9 cellular contexts compared by ENCODE assay signal in the genomic region with DNA sequence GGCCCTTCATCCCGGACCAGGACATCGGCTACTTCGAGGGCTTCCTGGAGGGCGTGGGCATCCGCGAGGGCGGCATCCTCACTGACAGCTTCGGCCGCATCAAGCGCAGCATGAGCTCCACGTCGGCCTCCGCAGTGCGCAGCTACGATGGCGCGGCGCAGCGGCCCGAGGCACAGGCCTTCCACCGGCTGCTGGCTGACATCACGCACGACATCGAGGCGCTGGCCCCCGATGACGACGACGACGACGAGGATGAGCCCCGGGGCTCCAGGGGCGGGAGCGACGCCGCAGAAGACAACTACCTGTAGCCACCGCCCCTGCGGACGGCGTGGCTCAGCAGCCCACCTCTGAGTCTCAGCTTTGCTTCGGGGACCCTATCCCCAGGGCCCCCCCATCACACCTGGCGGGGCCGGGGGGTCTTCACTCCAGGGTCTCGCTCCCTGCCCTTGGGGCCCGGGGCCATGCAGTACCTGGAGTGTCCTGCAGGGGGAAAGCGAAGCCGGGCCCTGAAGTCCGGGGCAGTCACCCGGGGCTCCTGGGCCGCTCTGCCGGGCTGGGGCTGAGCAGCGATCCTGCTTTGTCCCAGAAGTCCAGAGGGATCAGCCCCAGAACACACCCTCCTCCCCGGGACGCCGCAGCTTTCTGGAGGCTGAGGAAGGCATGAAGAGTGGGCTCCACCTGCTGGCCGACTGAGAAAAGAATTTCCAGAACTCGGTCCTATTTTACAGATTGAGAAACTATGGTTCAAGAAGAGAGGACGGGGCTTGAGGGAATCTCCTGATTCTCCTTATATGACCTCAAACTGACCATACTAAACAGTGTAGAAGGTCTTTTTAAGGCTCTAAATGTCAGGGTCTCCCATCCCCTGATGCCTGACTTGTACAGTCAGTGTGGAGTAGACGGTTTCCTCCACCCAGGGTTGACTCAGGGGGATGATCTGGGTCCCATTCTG. TPM values are rescaled to one million over a fixed set of nuclear protein-coding genes. Genes with fewer than 3 reads are reported as not detected.
DNase-seq lines count a peak whose midpoint lies in the region; ATAC-seq and TF ChIP-seq lines count a peak whose summit lies in the region.
"Had no signal": no experiment of that assay in that cellular context is flagged by ENCODE, and none has a peak within 500 bp of the region (broad histone marks: within the 10 kb centered on the region; RNA-seq: fewer than 3 reads in every experiment).

No MANE protein-coding gene starts in this region.

- no peak overlapping the region for H2BK15ac ChIP-seq in IMR-90 (ENCODE audit: low read depth, low read length)

- no peaks in the 10 kb centered on the region for H3K9me3 Mint-ChIP-seq in Calu3 (ENCODE audit: low read depth, unreplicated experiment)
- H3K9me3 Mint-ChIP-seq in stimulated activated memory B cell treated with anti-CD40 and anti-IgM and Interleukin-4, amounts not matched to agents 10 μg/mL and 1 μg/mL and 100 μg/mL, for 72 hours = no peaks in the 10 kb centered on the region

- CTCF ChIA-PET in Calu3 (lab: Charles Lee) (interaction anchor here (0.7 to 3.9 kb wide), 12 partner anchors 10 to 209 kb away, joined by 3 to 21 read pairs (median 5); partner anchors contain the start of gene PDRG1), IMR-90 (lab: Yijun Ruan, JAX) (interaction anchor here (0.5 to 2.4 kb wide), 12 partner anchors 9 to 209 kb away, joined by 3 to 6 read pairs (median 3); no protein-coding TSS in a partner anchor)

- dilution Hi-C loops in IMR-90 (cut with HindIII; ENCODE audit: low sequenced_read_pairs, unreplicated experiment) = no loop called here

- H3K4me2 ChIP-seq in IMR-90 (ENCODE audit: low read depth, low read length) = peak overlapping the region; percentile 23; the same call in 1 of the 2 replicates
- peak overlapping the region; percentile 53; the same call in 1 of the 2 replicates for H3K4me2 ChIP-seq in OCI-LY1 (ENCODE audit: low read length)

- POLR2A ChIA-PET in IMR-90 (lab: Charles Lee; ENCODE audit: unreplicated experiment) = interaction anchor here (0.5 kb wide), 1 partner anchor 116 kb away, joined by 9 read pairs; no protein-coding TSS in a partner anchor

- peak overlapping the region; percentile 44 for H2AK9ac ChIP-seq in IMR-90 (replicated peaks; ENCODE audit: low read depth, low read length, poor library complexity)

- H4K20me1 ChIP-seq in IMR-90 (ENCODE audit: insufficient read depth, low read length) (no peaks in the 10 kb centered on the region; the same call in 1 of the 2 replicates), OCI-LY1 (ENCODE audit: insufficient read depth, low read length) (no peaks in the 10 kb centered on the region)

- peaks cover 75% of the 10 kb centered on the region for H3K27me3 ChIP-seq in IMR-90 (ENCODE audit: control insufficient read depth, insufficient read depth, low read length)
- H3K27me3 ChIP-seq in OCI-LY1 (ENCODE audit: insufficient read depth, low read length) = peaks cover 6% of the 10 kb centered on the region

- H3K36me3 Mint-ChIP-seq in Calu3 (ENCODE audit: insufficient read depth, unreplicated experiment) = peaks cover 4% of the 10 kb centered on the region
- no peaks in the 10 kb centered on the region for H3K36me3 Mint-ChIP-seq in stimulated activated memory B cell treated with anti-CD40 and anti-IgM and Interleukin-4, amounts not matched to agents 10 μg/mL and 1 μg/mL and 100 μg/mL, for 72 hours

- H3K18ac ChIP-seq in IMR-90 (ENCODE audit: low read depth, low read length) = no peak overlapping the region

- no peaks in the 10 kb centered on the region for H3K4me1 ChIP-seq in IMR-90 (ENCODE audit: control insufficient read depth, insufficient read depth, low read length)
- H3K4me1 ChIP-seq in OCI-LY1 (ENCODE audit: insufficient read depth, low read length, severe bottlenecking) = no peaks in the 10 kb centered on the region

- peak; percentile 90 for DNase-seq in Calu3
- peak; percentile 73 for DNase-seq in IMR-90
- DNase-seq in activated CD8-positive, alpha-beta memory T cell treated with anti-CD3 and anti-CD28 coated beads, Interleukin-2, amount 50 U/mL, for 48 hours = peak; percentile 88
- peak; percentile 22 for DNase-seq in epithelial cell of prostate (ENCODE audit: low read depth, low spot score)
- DNase-seq in mucosa of gallbladder (ENCODE audit: low spot score) = peak; percentile 68

- H3K79me2 ChIP-seq in OCI-LY1 (ENCODE audit: insufficient read depth, low read length) = no peaks in the 10 kb centered on the region

- peak; percentile 71 for TF ChIP-seq RAD21 in IMR-90 (IDR thresholded peaks at IDR 0.05; ENCODE audit: low read length)

- no peak overlapping the region for H3K23ac ChIP-seq in IMR-90 (ENCODE audit: low read depth, low read length)

- H3K4me3 Mint-ChIP-seq in Calu3 (ENCODE audit: low read depth, unreplicated experiment) = no peak overlapping the region
- H3K4me3 Mint-ChIP-seq in stimulated activated memory B cell treated with anti-CD40 and anti-IgM and Interleukin-4, amounts not matched to agents 10 μg/mL and 1 μg/mL and 100 μg/mL, for 72 hours = peak overlapping the region; percentile 61

- no peak overlapping the region for H4K91ac ChIP-seq in IMR-90 (ENCODE audit: insufficient read depth, low read depth, low read length)

- H3F3A ChIP-seq in OCI-LY1 (ENCODE audit: insufficient read depth, low read length) = no peaks in the 10 kb centered on the region

- no peak overlapping the region for H2BK120ac ChIP-seq in IMR-90 (ENCODE audit: low read depth, low read length)

- peaks cover 13% of the 10 kb centered on the region for H3K4me1 Mint-ChIP-seq in Calu3 (ENCODE audit: low read depth, unreplicated experiment)
- peaks cover 27% of the 10 kb centered on the region for H3K4me1 Mint-ChIP-seq in stimulated activated memory B cell treated with anti-CD40 and anti-IgM and Interleukin-4, amounts not matched to agents 10 μg/mL and 1 μg/mL and 100 μg/mL, for 72 hours

- H3K9me1 ChIP-seq in IMR-90 (ENCODE audit: insufficient read depth, low read length) = no peaks in the 10 kb centered on the region

- H3K56ac ChIP-seq in IMR-90 (ENCODE audit: extremely low read depth, insufficient read depth, low read length) = no peak overlapping the region

- ATAC-seq in IMR-90 (ENCODE audit: low read depth) (peak; percentile 98), HG02970 (IDR thresholded peaks at IDR 0.05; ENCODE audit: low FRiP score, unreplicated experiment) (no peak)
- ATAC-seq in stimulated activated memory B cell treated with anti-CD40 and anti-IgM and Interleukin-4, amounts not matched to agents 10 μg/mL and 1 μg/mL and 100 μg/mL, for 72 hours = peak; percentile 69

- H4K5ac ChIP-seq in IMR-90 (ENCODE audit: low read depth, low read length) = no peak overlapping the region

- H3K14ac ChIP-seq in IMR-90 (replicated peaks; ENCODE audit: low read depth, low read length) = no peak overlapping the region

- H2AFZ ChIP-seq in IMR-90 (replicated peaks; ENCODE audit: low read length, poor library complexity) (peak overlapping the region; percentile 82), OCI-LY1 (ENCODE audit: low read length) (no peak overlapping the region)

- H2BK20ac ChIP-seq in IMR-90 (ENCODE audit: low read depth, low read length) = no peak overlapping the region

- H4K8ac ChIP-seq in IMR-90 (ENCODE audit: low read depth in 2 of 2, low read length in 2 of 2) = no peak overlapping the region

- no peak overlapping the region for H3K4ac ChIP-seq in IMR-90 (ENCODE audit: low read depth, low read length)

- peaks cover 79% of the 10 kb centered on the region for H3K27me3 Mint-ChIP-seq in Calu3 (ENCODE audit: unreplicated experiment)
- peaks cover 30% of the 10 kb centered on the region for H3K27me3 Mint-ChIP-seq in stimulated activated memory B cell treated with anti-CD40 and anti-IgM and Interleukin-4, amounts not matched to agents 10 μg/mL and 1 μg/mL and 100 μg/mL, for 72 hours

- WGBS in IMR-90 (ENCODE audit: extremely low coverage in 2 of 2, insufficient read length in 1 of 2), 2 experiments = 14% methylated on average over 22 of the region's 59 CpGs; no CpG with 5 or more reads in 1 of the 2 experiments

- H2BK5ac ChIP-seq in IMR-90 (ENCODE audit: low read depth, low read length, poor library complexity, severe bottlenecking) = no peak overlapping the region

- no peaks in the 10 kb centered on the region for H3K79me1 ChIP-seq in IMR-90 (ENCODE audit: low read depth in 1 of 2, low read length in 2 of 2)

- TF ChIP-seq CTCF in Calu3 (IDR thresholded peaks at IDR 0.05; ENCODE audit: unreplicated experiment) = peak; percentile 100
- TF ChIP-seq CTCF in IMR-90 (conservative IDR thresholded peaks at IDR 0.05; ENCODE audit: low read depth, low read length) = peak; percentile 73
- TF ChIP-seq CTCF in OCI-LY1 (IDR thresholded peaks at IDR 0.05; ENCODE audit: low read length) = peak; percentile 99

- H3K27ac ChIP-seq in IMR-90 (ENCODE audit: insufficient read depth, low read length) = no peak overlapping the region
- H3K27ac ChIP-seq in OCI-LY1 (ENCODE audit: low read depth, low read length, poor library complexity, severe bottlenecking) = no peak overlapping the region
- no peak overlapping the region for H3K27ac ChIP-seq in epithelial cell of prostate

- H3K9ac ChIP-seq in IMR-90 (ENCODE audit: low read depth, low read length) (no peak overlapping the region), OCI-LY1 (ENCODE audit: low read length) (no peak overlapping the region)

- intact Hi-C loops in Calu3 (cut with micrococcal nuclease; ENCODE audit: unreplicated experiment) = loop anchor here (1.0 to 10.0 kb wide), 3 partner anchors 179 to 614 kb away; no protein-coding TSS in a partner anchor
- intact Hi-C loops in IMR-90 (cut with micrococcal nuclease) = loop anchor here (1.0 to 2.0 kb wide), 5 partner anchors 38 to 622 kb away; no protein-coding TSS in a partner anchor

- BruUV-seq in Calu3 (replicated peaks; lab: Mats Ljungman, UMichigan) (no TSS peak), IMR-90 (replicated peaks; lab: Mats Ljungman, UMichigan) (no TSS peak)

- H3K36me3 ChIP-seq in IMR-90 (ENCODE audit: control insufficient read depth, insufficient read depth, low read length) (no peaks in the 10 kb centered on the region), OCI-LY1 (ENCODE audit: insufficient read depth, low read length) (no peaks in the 10 kb centered on the region)

- H3K9me3 ChIP-seq in IMR-90 (ENCODE audit: control insufficient read depth, insufficient read depth, low read length) = no peaks in the 10 kb centered on the region
- H3K9me3 ChIP-seq in OCI-LY1 (ENCODE audit: low read length) = no peaks in the 10 kb centered on the region

- H2AK5ac ChIP-seq in IMR-90 (ENCODE audit: low read depth, low read length) = no peak overlapping the region

- H3K9me2 ChIP-seq in OCI-LY1 (ENCODE audit: low read depth, low read length) = no peaks in the 10 kb centered on the region

- H3K4me3 ChIP-seq in IMR-90 (ENCODE audit: insufficient read depth, low read depth, low read length) (no peak overlapping the region), OCI-LY1 (ENCODE audit: low read depth, low read length, poor library complexity, severe bottlenecking) (no peak overlapping the region)

- in situ Hi-C loops in IMR-90 (cut with MboI; ENCODE audit: low sequenced_read_pairs) = loop anchor here (5.0 kb wide), 1 partner anchor 209 kb away; no protein-coding TSS in a partner anchor

- H3K27ac Mint-ChIP-seq in Calu3 (ENCODE audit: unreplicated experiment) = no peak overlapping the region
- no peak overlapping the region for H3K27ac Mint-ChIP-seq in stimulated activated memory B cell treated with anti-CD40 and anti-IgM and Interleukin-4, amounts not matched to agents 10 μg/mL and 1 μg/mL and 100 μg/mL, for 72 hours

- TF ChIP-seq POLR2A in IMR-90 (IDR thresholded peaks at IDR 0.05; ENCODE audit: low read depth, low read length) = no peak

RNA-seq across cellular contexts. Expression of gene HCK, which starts 20.8 kb away (rescaled TPM):
- total RNA-seq in Calu3 (2022) = not detected in 2 replicates
- not detected in 2 replicates for total RNA-seq in IMR-90 (2012; rRNA removed)
- not detected in 2 replicates for polyA plus RNA-seq in IMR-90 (2012; rRNA removed)
- polyA plus RNA-seq in IMR-90 (2012; cell fraction: cytosol; rRNA removed) = not detected in 2 replicates
- polyA plus RNA-seq in IMR-90 (2012; cell fraction: nucleus; rRNA removed; ENCODE audit: low replicate concordance) = not detected in 2 replicates
- total RNA-seq in mucosa of gallbladder = 11.7 TPM
- total RNA-seq: activated CD8-positive, alpha-beta memory T cell treated with anti-CD3 and anti-CD28 coated beads for 36 hours had no signal

RNA-seq across cellular contexts. Expression of gene CCM2L, which starts 21.0 kb away (rescaled TPM):
- total RNA-seq in Calu3 (2022) = not detected in 2 replicates
- total RNA-seq in IMR-90 (2012; rRNA removed) = not detected in 2 replicates
- polyA plus RNA-seq in IMR-90 (2012; rRNA removed) = not detected in 2 replicates
- polyA plus RNA-seq in IMR-90 (2012; cell fraction: cytosol; rRNA removed) = not detected in 2 replicates
- polyA plus RNA-seq in IMR-90 (2012; cell fraction: nucleus; rRNA removed; ENCODE audit: low replicate concordance) = not detected in 2 replicates
- 5.6 TPM for total RNA-seq in mucosa of gallbladder
- total RNA-seq: activated CD8-positive, alpha-beta memory T cell treated with anti-CD3 and anti-CD28 coated beads for 36 hours had no signal

Comparison
In these comparisons a context has a peak if more than half of its experiments do, and no peak if none do; other contexts are left out.
1. DNase-seq: peak in every context shown above with its lines; median percentile 90 in Calu3; 88 in activated CD8-positive, alpha-beta memory T cell treated with anti-CD3 and anti-CD28 coated beads, Interleukin-2, amount 50 U/mL, for 48 hours; 73 in IMR-90; 68 in mucosa of gallbladder; 22 in epithelial cell of prostate.
2. RNA of gene HCK, which starts 20.8 kb away (total RNA-seq): 11.7 TPM in mucosa of gallbladder (single experiment); not detected in Calu3 and not detected in IMR-90; every median in the first group is over 10 times any median in the second.
3. Peak in every context shown above with its lines, with median percentiles within 50 percentile points of each other: CTCF ChIP-seq.